In the genomic region with DNA sequence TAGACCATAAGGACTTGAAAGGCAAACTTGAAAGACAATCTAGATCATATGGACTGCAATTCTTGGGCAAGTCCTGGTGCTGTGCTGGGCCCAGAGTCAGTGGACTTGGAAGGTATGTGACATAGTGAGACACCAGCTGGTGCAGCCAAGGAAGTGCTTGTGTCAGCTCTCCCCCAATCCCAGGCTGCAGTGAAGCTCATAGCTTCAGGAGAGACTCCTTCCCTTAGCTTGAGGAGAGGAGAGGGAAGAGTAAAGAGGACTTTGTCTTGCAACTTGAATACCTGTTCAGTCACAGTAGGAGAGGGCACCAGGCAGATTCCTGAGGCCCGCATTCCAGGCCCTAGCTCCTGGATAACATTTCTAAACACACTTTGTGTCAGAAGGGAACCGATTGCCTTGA, we compare ENCODE assay signal across 33 cellular contexts.
"Had no signal": no experiment of that assay in that cellular context is flagged by ENCODE, and none has a peak within 500 bp of the region (broad histone marks: within the 10 kb centered on the region; RNA-seq: fewer than 3 reads in every experiment).

No MANE protein-coding gene starts in this region.

- H3K27me3 Mint-ChIP-seq: progenitor cell of endocrine pancreas had no signal

- H3K36me3 ChIP-seq: breast epithelium, esophagus squamous epithelium, heart right ventricle, ovary, sigmoid colon, transverse colon had no signal

- H3K9me3 ChIP-seq: breast epithelium, esophagus squamous epithelium, ovary, sigmoid colon, testis, transverse colon had no signal

- H3K27ac Mint-ChIP-seq: activated CD4-positive, alpha-beta memory T cell treated with anti-CD3 and anti-CD28 coated beads for 36 hours; activated CD4-positive, alpha-beta T cell treated with anti-CD3 and anti-CD28 coated beads, Interleukin-2, amount 10 ng/mL, durations not matched to agents 24 days and 14 days; activated naive CD4-positive, alpha-beta T cell treated with anti-CD3 and anti-CD28 coated beads, Interleukin-2, amount 50 U/mL, for 24 hours; activated naive CD8-positive, alpha-beta T cell treated with anti-CD3 and anti-CD28 coated beads, Interleukin-2, amount 50 U/mL, for 24 hours; activated T-helper 2 cell treated with anti-CD3 and anti-CD28 coated beads, Interferon-gamma antibody, Interleukin-2, Interleukin-4, amounts not matched to agents 10 μg/mL and 5 μg/mL and 100 μg/mL, durations not matched to agents 14 hours and 24 hours and 36 hours; mesothelial cell of epicardium; naive thymus-derived CD4-positive, alpha-beta T cell; progenitor cell of endocrine pancreas; stimulated activated naive B cell treated with anti-CD40 and anti-IgM and Interleukin-4, amounts not matched to agents 10 μg/mL and 1 μg/mL and 100 μg/mL, for 72 hours; T-helper 1 cell treated with Interleukin-12 subunit alpha and Interleukin-12 subunit beta and Interleukin-4 antibody, amounts not matched to agents 30 μg/mL and 1 μg/mL, for 36 hours had no signal

- H3K9me3 Mint-ChIP-seq: activated CD4-positive, alpha-beta memory T cell treated with anti-CD3 and anti-CD28 coated beads for 36 hours; activated CD4-positive, alpha-beta T cell treated with anti-CD3 and anti-CD28 coated beads, Interleukin-2, amount 10 ng/mL, durations not matched to agents 24 days and 14 days; activated naive CD8-positive, alpha-beta T cell treated with anti-CD3 and anti-CD28 coated beads, Interleukin-2, amount 50 U/mL, for 24 hours; activated T-cell treated with anti-CD3 and anti-CD28 coated beads, Interleukin-2, amount 50 U/mL, for 4 hours; activated T-helper 2 cell treated with anti-CD3 and anti-CD28 coated beads, Interferon-gamma antibody, Interleukin-2, Interleukin-4, amounts not matched to agents 10 μg/mL and 5 μg/mL and 100 μg/mL, durations not matched to agents 14 hours and 24 hours and 36 hours; stimulated activated naive B cell treated with anti-CD40 and anti-IgM and Interleukin-4, amounts not matched to agents 10 μg/mL and 1 μg/mL and 100 μg/mL, for 72 hours; T-helper 1 cell treated with Interleukin-12 subunit alpha and Interleukin-12 subunit beta and Interleukin-4 antibody, amounts not matched to agents 30 μg/mL and 1 μg/mL, for 36 hours had no signal

- FAIRE-seq: keratinocyte, small intestine, TTC549, urothelium cell line had no signal

- H3K4me1 Mint-ChIP-seq: activated CD4-positive, alpha-beta T cell treated with anti-CD3 and anti-CD28 coated beads, Interleukin-2, amount 10 ng/mL, durations not matched to agents 24 days and 14 days; activated naive CD4-positive, alpha-beta T cell treated with anti-CD3 and anti-CD28 coated beads, Interleukin-2, amount 50 U/mL, for 24 hours; activated naive CD8-positive, alpha-beta T cell treated with anti-CD3 and anti-CD28 coated beads, Interleukin-2, amount 50 U/mL, for 24 hours; mesothelial cell of epicardium; naive thymus-derived CD4-positive, alpha-beta T cell; stimulated activated naive B cell treated with anti-CD40 and anti-IgM and Interleukin-4, amounts not matched to agents 10 μg/mL and 1 μg/mL and 100 μg/mL, for 72 hours had no signal

- H3K27me3 ChIP-seq: breast epithelium, esophagus squamous epithelium, heart right ventricle, ovary, sigmoid colon, testis, transverse colon had no signal

- H3K4me1 ChIP-seq: breast epithelium, esophagus squamous epithelium, heart right ventricle, sigmoid colon, testis, transverse colon had no signal

- DNase-seq: activated CD4-positive, alpha-beta memory T cell treated with anti-CD3 and anti-CD28 coated beads for 36 hours; activated CD4-positive, alpha-beta T cell treated with anti-CD3 and anti-CD28 coated beads, Interleukin-2, amount 10 ng/mL, durations not matched to agents 24 days and 14 days; activated CD4-positive, CD25-positive, alpha-beta regulatory T cell treated with anti-CD3 and anti-CD28 coated beads, Interleukin-2, amount 50 U/mL, for 72 hours; activated naive CD8-positive, alpha-beta T cell treated with anti-CD3 and anti-CD28 coated beads, Interleukin-2, amount 50 U/mL, for 24 hours; activated T-cell treated with anti-CD3 and anti-CD28 coated beads, Interleukin-2, amount 50 U/mL, for 4 hours; central memory CD4-positive, alpha-beta T cell; esophagus squamous epithelium; foreskin melanocyte; heart right ventricle; left cardiac atrium; mammary epithelial cell; naive thymus-derived CD4-positive, alpha-beta T cell; ovary; retina; sigmoid colon; small intestine; stimulated activated CD4-positive, alpha-beta T cell treated with anti-CD3 and anti-CD28 coated beads, Interleukin-1b, Interleukin-23, amount 100 ng/mL, for 48 hours; stimulated activated CD4-positive, alpha-beta T cell treated with anti-CD3 and anti-CD28 coated beads, Interleukin-4, amount 100 ng/mL, for 4 hours; stimulated activated CD8-positive, alpha-beta memory T cell treated with anti-CD3 and anti-CD28 coated beads, Interleukin-4, amount 100 ng/mL, for 48 hours; stimulated activated naive B cell treated with anti-CD40 and anti-IgM and Interleukin-4, amounts not matched to agents 10 μg/mL and 1 μg/mL and 100 μg/mL, for 72 hours; T-helper 9 cell; testis; transverse colon had no signal

- H3K27ac ChIP-seq: breast epithelium, esophagus squamous epithelium, heart right ventricle, ovary, sigmoid colon, testis, transverse colon, VCaP had no signal

- H3K4me3 ChIP-seq: breast epithelium, esophagus squamous epithelium, heart right ventricle, ovary, sigmoid colon, testis, transverse colon had no signal

- H3K36me3 Mint-ChIP-seq: activated CD4-positive, alpha-beta memory T cell treated with anti-CD3 and anti-CD28 coated beads for 36 hours; activated naive CD4-positive, alpha-beta T cell treated with anti-CD3 and anti-CD28 coated beads, Interleukin-2, amount 50 U/mL, for 24 hours; mesothelial cell of epicardium; naive thymus-derived CD4-positive, alpha-beta T cell; stimulated activated naive B cell treated with anti-CD40 and anti-IgM and Interleukin-4, amounts not matched to agents 10 μg/mL and 1 μg/mL and 100 μg/mL, for 72 hours had no signal

- ATAC-seq: activated T-cell treated with anti-CD3 and anti-CD28 coated beads, Interleukin-2, amount 50 U/mL, for 4 hours; heart right ventricle; left cardiac atrium; naive thymus-derived CD4-positive, alpha-beta T cell had no signal

- H3K4me3 Mint-ChIP-seq: activated CD4-positive, alpha-beta memory T cell treated with anti-CD3 and anti-CD28 coated beads for 36 hours; activated CD4-positive, alpha-beta T cell treated with anti-CD3 and anti-CD28 coated beads, Interleukin-2, amount 10 ng/mL, durations not matched to agents 24 days and 14 days; activated naive CD4-positive, alpha-beta T cell treated with anti-CD3 and anti-CD28 coated beads, Interleukin-2, amount 50 U/mL, for 24 hours; activated naive CD8-positive, alpha-beta T cell treated with anti-CD3 and anti-CD28 coated beads, Interleukin-2, amount 50 U/mL, for 24 hours; activated T-cell treated with anti-CD3 and anti-CD28 coated beads, Interleukin-2, amount 50 U/mL, for 4 hours; mesothelial cell of epicardium; naive thymus-derived CD4-positive, alpha-beta T cell; stimulated activated naive B cell treated with anti-CD40 and anti-IgM and Interleukin-4, amounts not matched to agents 10 μg/mL and 1 μg/mL and 100 μg/mL, for 72 hours; T-helper 1 cell treated with Interleukin-12 subunit alpha and Interleukin-12 subunit beta and Interleukin-4 antibody, amounts not matched to agents 30 μg/mL and 1 μg/mL, for 36 hours had no signal
